In genomic region chr6:117965763-117966162, GRCh38 we compare ENCODE assay signal across 8 cellular contexts. TPM values are rescaled to one million over a fixed set of nuclear protein-coding genes. Genes with fewer than 3 reads are reported as not detected.
"Had no signal": no experiment of that assay in that cellular context is flagged by ENCODE, and none has a peak within 500 bp of the region (broad histone marks: within the 10 kb centered on the region; RNA-seq: fewer than 3 reads in every experiment).

No MANE protein-coding gene starts in this region.

RNA-seq across cellular contexts. Expression of gene SLC35F1, which starts 58.7 kb away (rescaled TPM):
- total RNA-seq: left lobe of liver; lung microvascular endothelial cell; mammary epithelial cell; mononuclear cell; myocyte; naive thymus-derived CD4-positive, alpha-beta T cell had no signal
- polyA plus RNA-seq: immature natural killer cell; keratinocyte; mammary epithelial cell; naive thymus-derived CD4-positive, alpha-beta T cell had no signal
